Comparison of ENCODE assay signal across 8 cellular contexts in genomic region chr13:48412100-48412556, GRCh38. TPM values are rescaled to one million over a fixed set of nuclear protein-coding genes. Genes with fewer than 3 reads are reported as not detected.
DNase-seq lines count a peak whose midpoint lies in the region; ATAC-seq and TF ChIP-seq lines count a peak whose summit lies in the region.

No MANE protein-coding gene starts in this region.

- H3K27ac ChIP-seq in HUES6 (ENCODE audit: low read depth, low read length) (peak overlapping the region; percentile 72; the same call in 1 of the 2 replicates), body of pancreas (peak overlapping the region in 3 of 4 donors; percentile 57 to 76 (median 68)), stomach smooth muscle (ENCODE audit: low read length) (no peak overlapping the region)

- H3K9ac ChIP-seq in HUES6 (ENCODE audit: low read length) (peak overlapping the region; percentile 62), stomach smooth muscle (ENCODE audit: low read length in 2 of 2) (peak overlapping the region; percentile 30 to 43)

- no peak for ATAC-seq in body of pancreas
- no peak for ATAC-seq in HG02610 (IDR thresholded peaks at IDR 0.05; ENCODE audit: unreplicated experiment)
- no peak for ATAC-seq in GM19023 (IDR thresholded peaks at IDR 0.05; ENCODE audit: unreplicated experiment)

- intact Hi-C loops in body of pancreas (cut with DNase I): no loop called here

- H3K36me3 ChIP-seq in HUES6 (ENCODE audit: control insufficient read depth, insufficient read depth, low read length) (no peaks in the 10 kb centered on the region), body of pancreas (replicated peaks in 1 of 2; ENCODE audit: insufficient read depth in 1 of 2, low read depth in 2 of 2) (peaks cover 0 to 1% of the 10 kb centered on the region in 2 donors), stomach smooth muscle (ENCODE audit: control insufficient read depth in 2 of 2, insufficient read depth in 2 of 2, low read length in 2 of 2) (peaks cover 0 to 5% of the 10 kb centered on the region in 2 donors)

- TF ChIP-seq CTCF in body of pancreas (IDR thresholded peaks at IDR 0.05): no peak

- 20 to 23% methylated on average over 7 of the region's 7 CpGs for WGBS in body of pancreas, 2 donors

- H3K9me3 ChIP-seq in HUES6 (ENCODE audit: control insufficient read depth, insufficient read depth, low read depth, low read length): no peaks in the 10 kb centered on the region
- no peaks in the 10 kb centered on the region for H3K9me3 ChIP-seq in body of pancreas
- no peaks in the 10 kb centered on the region for H3K9me3 ChIP-seq in stomach smooth muscle (ENCODE audit: control insufficient read depth in 2 of 2, low read length in 2 of 2)

- TF ChIP-seq POLR2A in body of pancreas (IDR thresholded peaks at IDR 0.05) (no peak), erythroblast (IDR thresholded peaks at IDR 0.05; ENCODE audit: low read length) (no peak)

- no peaks in the 10 kb centered on the region for H3K27me3 ChIP-seq in HUES6 (ENCODE audit: control insufficient read depth, insufficient read depth, low read length)
- no peaks in the 10 kb centered on the region for H3K27me3 ChIP-seq in body of pancreas
- no peaks in the 10 kb centered on the region for H3K27me3 ChIP-seq in stomach smooth muscle (ENCODE audit: control insufficient read depth in 1 of 2, insufficient read depth in 2 of 2, low read length in 2 of 2)

- H3K4me1 ChIP-seq in HUES6 (ENCODE audit: control insufficient read depth, insufficient read depth, low read length): peaks cover 12% of the 10 kb centered on the region; the same call in 1 of the 2 replicates
- peaks cover 3% of the 10 kb centered on the region for H3K4me1 ChIP-seq in body of pancreas
- no peaks in the 10 kb centered on the region for H3K4me1 ChIP-seq in stomach smooth muscle (ENCODE audit: control insufficient read depth, insufficient read depth, low read length)

- peak overlapping the region; percentile 71 for H3K4me3 ChIP-seq in HUES6 (ENCODE audit: low read depth, low read length)
- peak overlapping the region in 1 of 2 donors; percentile 28 for H3K4me3 ChIP-seq in body of pancreas
- H3K4me3 ChIP-seq in stomach smooth muscle (ENCODE audit: low read length in 2 of 2): peak overlapping the region; percentile 59 to 81

- DNase-seq in body of pancreas: no peak
- DNase-seq in kidney tubule cell (ENCODE audit: low spot score): peak; percentile 18
- no peak for DNase-seq in cerebellum (ENCODE audit: low spot score)
- DNase-seq in erythroblast (lab: John Stamatoyannopoulos, UW): no peak

RNA-seq across cellular contexts. Expression of gene LPAR6, which starts 0.8 kb away (rescaled TPM):
- total RNA-seq in body of pancreas: 10 to 100 TPM in 1 of 2 donors, 1 to 10 TPM in 1; 6.3 to 11.7 TPM
- total RNA-seq in cerebellum: 12.4 TPM
